9 cellular contexts compared by ENCODE assay signal in genomic region chr1:248822148-248823032, GRCh38. TPM values are rescaled to one million over a fixed set of nuclear protein-coding genes. Genes with fewer than 3 reads are reported as not detected.
A peak's percentile ranks its signal among the peaks of the same experiment; 100 is the strongest.
DNase-seq lines count a peak whose midpoint lies in the region; ATAC-seq and TF ChIP-seq lines count a peak whose summit lies in the region.
"Had no signal": no experiment of that assay in that cellular context is flagged by ENCODE, and none has a peak within 500 bp of the region (broad histone marks: within the 10 kb centered on the region; RNA-seq: fewer than 3 reads in every experiment).

No MANE protein-coding gene starts in this region.

- no peak overlapping the region for H3K27ac ChIP-seq in naive thymus-derived CD4-positive, alpha-beta T cell (ENCODE audit: low read depth, low read length)

- no peaks in the 10 kb centered on the region for H3K9me3 ChIP-seq in naive thymus-derived CD4-positive, alpha-beta T cell (ENCODE audit: control insufficient read depth in 2 of 3, low read length in 3 of 3)

- peaks cover 0 to 2% of the 10 kb centered on the region in 2 donors for H3K9me3 Mint-ChIP-seq in activated T-cell treated with anti-CD3 and anti-CD28 coated beads, Interleukin-2, amount 50 U/mL, for 72 hours
- peaks cover 0 to 4% (median 0%) of the 10 kb centered on the region in 11 donors for H3K9me3 Mint-ChIP-seq in naive thymus-derived CD4-positive, alpha-beta T cell
- H3K9me3 Mint-ChIP-seq: activated naive CD4-positive, alpha-beta T cell treated with anti-CD3 and anti-CD28 coated beads for 36 hours had no signal

- H3K27me3 ChIP-seq in naive thymus-derived CD4-positive, alpha-beta T cell (ENCODE audit: control insufficient read depth in 2 of 2, insufficient read depth in 2 of 2, low read length in 2 of 2), result no peaks in the 10 kb centered on the region

- peaks cover 81% of the 10 kb centered on the region for H3K4me1 Mint-ChIP-seq in activated T-cell treated with anti-CD3 and anti-CD28 coated beads, Interleukin-2, amount 50 U/mL, for 72 hours (ENCODE audit: low read depth)
- H3K4me1 Mint-ChIP-seq in naive thymus-derived CD4-positive, alpha-beta T cell, result peaks cover 67 to 97% (median 85%) of the 10 kb centered on the region in 7 donors

- H3K27me3 Mint-ChIP-seq in activated T-cell treated with anti-CD3 and anti-CD28 coated beads, Interleukin-2, amount 50 U/mL, for 72 hours (ENCODE audit: low read depth), result no peaks in the 10 kb centered on the region
- H3K27me3 Mint-ChIP-seq in naive thymus-derived CD4-positive, alpha-beta T cell, result no peaks in the 10 kb centered on the region

- peak; percentile 42 for ATAC-seq in HG03060 (IDR thresholded peaks at IDR 0.05; ENCODE audit: low read depth, unreplicated experiment)
- no peak for ATAC-seq in activated T-cell treated with anti-CD3 and anti-CD28 coated beads, Interleukin-2, amount 50 U/mL, for 72 hours (replicated peaks in 1 of 2)
- ATAC-seq in naive thymus-derived CD4-positive, alpha-beta T cell, result no peak
- ATAC-seq in HG03442 (IDR thresholded peaks at IDR 0.05; ENCODE audit: unreplicated experiment), result no peak
- no peak for ATAC-seq in HG03039 (IDR thresholded peaks at IDR 0.05; ENCODE audit: unreplicated experiment)

- POLR2A ChIA-PET in naive thymus-derived CD4-positive, alpha-beta T cell (lab: Charles Lee), result interaction anchor here (0.6 to 1.5 kb wide), 6 partner anchors 9 to 217 kb away, joined by 3 to 8 read pairs (median 3); partner anchors contain the start of genes ZNF672 and ZNF692

- no peak for TF ChIP-seq CTCF in GM12864 (IDR thresholded peaks at IDR 0.05; ENCODE audit: low read depth, low read length, missing control alignments)

- H3K27ac Mint-ChIP-seq in activated T-cell treated with anti-CD3 and anti-CD28 coated beads, Interleukin-2, amount 50 U/mL, for 72 hours, result no peak overlapping the region
- peak overlapping the region in 5 of 9 donors; percentile 28 to 98 (median 67) for H3K27ac Mint-ChIP-seq in naive thymus-derived CD4-positive, alpha-beta T cell
- H3K27ac Mint-ChIP-seq: activated naive CD4-positive, alpha-beta T cell treated with anti-CD3 and anti-CD28 coated beads for 36 hours had no signal

- H3K36me3 ChIP-seq in naive thymus-derived CD4-positive, alpha-beta T cell (ENCODE audit: control insufficient read depth in 2 of 3, insufficient read depth in 3 of 3, low read length in 3 of 3), result peaks cover 0 to 33% (median 0%) of the 10 kb centered on the region in 3 experiments

- intact Hi-C loops in naive thymus-derived CD4-positive, alpha-beta T cell (cut with micrococcal nuclease), result no loop called here

- H3K4me1 ChIP-seq in naive thymus-derived CD4-positive, alpha-beta T cell (ENCODE audit: control insufficient read depth in 2 of 2, insufficient read depth in 2 of 2, low read length in 2 of 2), result peaks cover 52 to 75% of the 10 kb centered on the region in 2 donors

- CTCF ChIA-PET in naive thymus-derived CD4-positive, alpha-beta T cell (lab: Charles Lee), result interaction anchor here (0.7 kb wide), 1 partner anchor 27 kb away, joined by 3 read pairs; no protein-coding TSS in a partner anchor

- peak overlapping the region; percentile 17 to 90 for H3K4me3 Mint-ChIP-seq in activated T-cell treated with anti-CD3 and anti-CD28 coated beads, Interleukin-2, amount 50 U/mL, for 72 hours
- H3K4me3 Mint-ChIP-seq in naive thymus-derived CD4-positive, alpha-beta T cell, result peak overlapping the region; percentile 92 to 99 (median 98)

- peak overlapping the region; percentile 19 for H3K4me3 ChIP-seq in GM12864 (ENCODE audit: low read depth, low read length)
- H3K4me3 ChIP-seq in naive thymus-derived CD4-positive, alpha-beta T cell (ENCODE audit: low read length), result no peak overlapping the region

- DNase-seq in GM12864 (ENCODE audit: low read depth) (no peak), GM03348 (ENCODE audit: low spot score) (no peak), NCI-H2029 (lab: John Stamatoyannopoulos, UW) (no peak)
- no peak for DNase-seq in activated T-cell treated with anti-CD3 and anti-CD28 coated beads, Interleukin-2, amount 50 U/mL, for 72 hours
- DNase-seq in naive thymus-derived CD4-positive, alpha-beta T cell, result peak in 1 of 9 donors; percentile 18
- DNase-seq: activated naive CD4-positive, alpha-beta T cell treated with anti-CD3 and anti-CD28 coated beads for 36 hours had no signal

- H3K36me3 Mint-ChIP-seq in activated T-cell treated with anti-CD3 and anti-CD28 coated beads, Interleukin-2, amount 50 U/mL, for 72 hours (ENCODE audit: insufficient read depth in 2 of 2), result peaks cover 7 to 18% of the 10 kb centered on the region in 2 donors
- peaks cover 0 to 34% (median 19%) of the 10 kb centered on the region in 5 donors for H3K36me3 Mint-ChIP-seq in naive thymus-derived CD4-positive, alpha-beta T cell

RNA-seq across cellular contexts. Expression of gene SH3BP5L, which starts 3.3 kb away (rescaled TPM):
- total RNA-seq in activated T-cell treated with anti-CD3 and anti-CD28 coated beads, Interleukin-2, amount 50 U/mL, for 72 hours, result 10 to 100 TPM; 23.1 to 25.3 TPM
- total RNA-seq in naive thymus-derived CD4-positive, alpha-beta T cell, result 10 to 100 TPM; 22.5 to 51.1 (median 33.3) TPM
- 1 to 10 TPM; 4.4 to 7.3 TPM for polyA plus RNA-seq in naive thymus-derived CD4-positive, alpha-beta T cell

RNA-seq across cellular contexts. Expression of gene ZNF672, which starts 15.6 kb away (rescaled TPM):
- total RNA-seq in activated T-cell treated with anti-CD3 and anti-CD28 coated beads, Interleukin-2, amount 50 U/mL, for 72 hours, result 10 to 100 TPM; 42.2 to 47.6 TPM
- total RNA-seq in naive thymus-derived CD4-positive, alpha-beta T cell, result 10 to 100 TPM; 28.7 to 49.8 (median 42.7) TPM
- 10 to 100 TPM; 16.6 to 33.7 TPM for polyA plus RNA-seq in naive thymus-derived CD4-positive, alpha-beta T cell

RNA-seq across cellular contexts. Expression of gene ZNF692, which starts 36.5 kb away (rescaled TPM):
- total RNA-seq in activated T-cell treated with anti-CD3 and anti-CD28 coated beads, Interleukin-2, amount 50 U/mL, for 72 hours, result 10 to 100 TPM; 42.8 to 57.6 TPM
- 10 to 100 TPM; 44.5 to 87.5 (median 68.0) TPM for total RNA-seq in naive thymus-derived CD4-positive, alpha-beta T cell
- 10 to 100 TPM in 1 of 2 donors, 1 to 10 TPM in 1; 7.6 to 13.7 TPM for polyA plus RNA-seq in naive thymus-derived CD4-positive, alpha-beta T cell
